Comparison of ENCODE assay signal across 17 cellular contexts in genomic region chr3:48980295-48980694, GRCh38. TPM values are rescaled to one million over a fixed set of nuclear protein-coding genes. Genes with fewer than 3 reads are reported as not detected.
A peak's percentile ranks its signal among the peaks of the same experiment; 100 is the strongest.
DNase-seq lines count a peak whose midpoint lies in the region; ATAC-seq and TF ChIP-seq lines count a peak whose summit lies in the region.
"Had no signal": no experiment of that assay in that cellular context is flagged by ENCODE, and none has a peak within 500 bp of the region (broad histone marks: within the 10 kb centered on the region; RNA-seq: fewer than 3 reads in every experiment).

No MANE protein-coding gene starts in this region.

- H3K27me3 ChIP-seq in right cardiac atrium (ENCODE audit: control insufficient read depth, insufficient read depth) (no peaks in the 10 kb centered on the region), left ventricle myocardium inferior (ENCODE audit: low read depth) (no peaks in the 10 kb centered on the region)

- peaks cover 96% of the 10 kb centered on the region for H3K36me3 ChIP-seq in left ventricle myocardium inferior

- H3K27ac ChIP-seq in right cardiac atrium (ENCODE audit: low read length), result no peak overlapping the region
- H3K27ac ChIP-seq in left ventricle myocardium inferior (replicated peaks), result peak overlapping the region; percentile 33
- H3K27ac ChIP-seq: GM23248 had no signal

- ATAC-seq in Right ventricle myocardium inferior (peak; percentile 53), right cardiac atrium (no peak), left cardiac atrium (no peak), left ventricle myocardium superior (peak; percentile 70)
- ATAC-seq: HCT116 had no signal

- DNase-seq in Right ventricle myocardium inferior (ENCODE audit: missing footprints), result no peak
- no peak for DNase-seq in right cardiac atrium
- DNase-seq in left ventricle myocardium inferior, result no peak
- no peak for DNase-seq in left cardiac atrium
- DNase-seq in left ventricle myocardium superior, result no peak
- DNase-seq in NCI-H146 (lab: John Stamatoyannopoulos, UW), result no peak
- no peak for DNase-seq in HCEC 1CT
- DNase-seq: C1 segment of cervical spinal cord; Calu3; CD4-positive, alpha-beta memory T cell; COR-L47; DMS53; DMS79 treated with DMSO at 0.1 percent for 48 hours; GF-D8; GM23248; H7 had no signal

- intact Hi-C loops in Right ventricle myocardium inferior (cut with DNase I), result no loop called here
- intact Hi-C loops in right cardiac atrium (cut with DNase I), result no loop called here
- intact Hi-C loops in left ventricle myocardium inferior (cut with micrococcal nuclease), result no loop called here
- intact Hi-C loops in left cardiac atrium (cut with DNase I), result loop anchor here in 1 of 2 donors (10.0 kb wide), 1 partner anchor 465 kb away; no protein-coding TSS in a partner anchor
- intact Hi-C loops in left ventricle myocardium superior (cut with micrococcal nuclease), result no loop called here

- no peaks in the 10 kb centered on the region for H3K9me3 ChIP-seq in right cardiac atrium (ENCODE audit: control insufficient read depth, low read length)
- no peaks in the 10 kb centered on the region for H3K9me3 ChIP-seq in left ventricle myocardium inferior (replicated peaks)

- 82% methylated on average over 4 of the region's 4 CpGs for WGBS in right cardiac atrium

- no peak for TF ChIP-seq CTCF in left ventricle myocardium inferior (IDR thresholded peaks at IDR 0.05; ENCODE audit: borderline replicate concordance)

- no peaks in the 10 kb centered on the region for H3K4me1 ChIP-seq in right cardiac atrium (ENCODE audit: control insufficient read depth, insufficient read depth, low read length)
- H3K4me1 ChIP-seq in left ventricle myocardium inferior, result peaks cover 43% of the 10 kb centered on the region

- H3K4me3 ChIP-seq in right cardiac atrium (ENCODE audit: low read length) (no peak overlapping the region), left ventricle myocardium inferior (no peak overlapping the region)
- H3K4me3 ChIP-seq: GM23248 had no signal

RNA-seq across cellular contexts. Expression of gene P4HTM, which starts 9.7 kb away (rescaled TPM):
- total RNA-seq in Right ventricle myocardium inferior (25.5 TPM), right cardiac atrium (10 to 100 TPM; 39.1 to 42.8 (median 39.5) TPM), left ventricle myocardium inferior (28.9 TPM), left cardiac atrium (10 to 100 TPM; 32.8 to 33.9 TPM), left ventricle myocardium superior (27.6 TPM)
- polyA plus RNA-seq in right cardiac atrium, result 24.9 TPM

RNA-seq across cellular contexts. Expression of gene WDR6, which starts 26.9 kb away (rescaled TPM):
- total RNA-seq in Right ventricle myocardium inferior (83.3 TPM), right cardiac atrium (100 to 1,000 TPM in 1 of 4 donors, 10 to 100 TPM in 3; 77.3 to 109 (median 90.1) TPM), left ventricle myocardium inferior (79.0 TPM), left cardiac atrium (10 to 100 TPM; 76.1 to 77.1 TPM), left ventricle myocardium superior (86.9 TPM)
- polyA plus RNA-seq in right cardiac atrium, result 65.3 TPM

RNA-seq across cellular contexts. Expression of gene DALRD3, which starts 38.1 kb away (rescaled TPM):
- total RNA-seq in Right ventricle myocardium inferior, result 9.0 TPM
- 10 to 100 TPM in 2 of 4 donors, 1 to 10 TPM in 2; 7.5 to 10.4 (median 10.0) TPM for total RNA-seq in right cardiac atrium
- polyA plus RNA-seq in right cardiac atrium, result 8.3 TPM
- total RNA-seq in left ventricle myocardium inferior, result 11.8 TPM
- 10 to 100 TPM in 1 of 2 donors, 1 to 10 TPM in 1; 9.8 to 10.1 TPM for total RNA-seq in left cardiac atrium
- 10.7 TPM for total RNA-seq in left ventricle myocardium superior

RNA-seq across cellular contexts. Expression of gene NDUFAF3, which starts 41.6 kb away (rescaled TPM):
- total RNA-seq in Right ventricle myocardium inferior (157 TPM), right cardiac atrium (100 to 1,000 TPM; 164 to 188 (median 173) TPM), left ventricle myocardium inferior (159 TPM), left cardiac atrium (100 to 1,000 TPM; 135 to 138 TPM), left ventricle myocardium superior (168 TPM)
- polyA plus RNA-seq in right cardiac atrium, result 220 TPM

RNA-seq across cellular contexts. Expression of gene IMPDH2, which starts 48.9 kb away (rescaled TPM):
- total RNA-seq in Right ventricle myocardium inferior (64.3 TPM), right cardiac atrium (10 to 100 TPM; 50.5 to 62.6 (median 60.5) TPM), left ventricle myocardium inferior (46.9 TPM), left cardiac atrium (10 to 100 TPM; 60.2 to 71.3 TPM), left ventricle myocardium superior (59.6 TPM)
- 34.7 TPM for polyA plus RNA-seq in right cardiac atrium

Comparison
In these comparisons a context has a peak if more than half of its experiments do, and no peak if none do; other contexts are left out.
1. ATAC-seq: peak in Right ventricle myocardium inferior (single experiment) and left ventricle myocardium superior (single experiment); none in right cardiac atrium (0 of 2) and left cardiac atrium (0 of 2).